ENCODE assay signal across 8 cellular contexts in the genomic region with DNA sequence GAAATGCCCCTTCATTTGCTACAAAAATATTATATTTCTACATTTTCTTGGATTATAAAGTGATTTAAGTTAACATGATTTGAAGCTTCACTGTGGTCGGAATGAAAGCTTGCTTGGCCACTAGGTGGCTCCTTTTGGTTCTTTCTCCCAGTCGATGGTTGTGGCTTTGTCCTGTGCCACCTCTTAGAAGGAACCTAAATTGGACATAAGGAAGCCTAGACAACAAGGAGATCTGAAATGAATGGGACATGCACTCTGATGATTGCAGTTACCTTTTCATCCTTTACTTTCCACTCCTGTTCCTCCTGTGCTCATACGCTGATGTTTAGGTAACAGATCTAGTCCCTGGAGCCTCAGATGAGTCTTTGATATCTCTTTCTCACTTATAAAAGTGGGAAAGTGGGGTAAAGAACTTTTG. TPM values are rescaled to one million over a fixed set of nuclear protein-coding genes. Genes with fewer than 3 reads are reported as not detected.
DNase-seq lines count a peak whose midpoint lies in the region; ATAC-seq, FAIRE-seq and TF ChIP-seq lines count a peak whose summit lies in the region.

No MANE protein-coding gene starts in this region.

- BruUV-seq in GM12878 (replicated peaks; lab: Mats Ljungman, UMichigan): no TSS peak

- H3K9ac ChIP-seq in GM12878 (ENCODE audit: control insufficient read depth, insufficient read depth, low read length): no peak overlapping the region

- peak; percentile 6 for DNase-seq in activated T-cell treated with anti-CD3 and anti-CD28 coated beads, Interleukin-2, amount 50 U/mL, for 4 hours
- DNase-seq in activated T-cell treated with anti-CD3 and anti-CD28 coated beads, Interleukin-2, amount 50 U/mL, for 24 hours: no peak
- peak; percentile 43 for DNase-seq in MG63
- DNase-seq in GM12878 (ENCODE audit: low read depth, low spot score): no peak
- peak; percentile 29 for DNase-seq in myocyte (ENCODE audit: low read depth)
- DNase-seq in frontal cortex (ENCODE audit: low spot score in 2 of 2): no peak

- 51% methylated on average over 3 of the region's 3 CpGs for WGBS in GM12878 (ENCODE audit: insufficient coverage, insufficient replicate concordance, low lambda C conversion rate, missing lambda C conversion rate)

- H3K79me2 ChIP-seq in GM12878 (ENCODE audit: control insufficient read depth, insufficient read depth, low read length): no peaks in the 10 kb centered on the region; the same call in none of the 2 replicates

- H3K9me3 Mint-ChIP-seq in activated T-cell treated with anti-CD3 and anti-CD28 coated beads, Interleukin-2, amount 50 U/mL, for 4 hours: peaks cover 8% of the 10 kb centered on the region
- peaks cover 9% of the 10 kb centered on the region for H3K9me3 Mint-ChIP-seq in activated T-cell treated with anti-CD3 and anti-CD28 coated beads, Interleukin-2, amount 50 U/mL, for 24 hours

- peaks cover 20% of the 10 kb centered on the region for H3K9me3 ChIP-seq in MG63
- peaks cover 2% of the 10 kb centered on the region; the same call in 2 of the 3 replicates for H3K9me3 ChIP-seq in GM12878 (replicated peaks; ENCODE audit: control insufficient read depth, insufficient read depth, low read length)

- H3K4me3 ChIP-seq in MG63: no peak overlapping the region
- no peak overlapping the region for H3K4me3 ChIP-seq in GM12878

- SMC1A ChIA-PET in GM12878 (lab: Charles Lee; ENCODE audit: uncharacterized antibody, unreplicated experiment): interaction anchor here (0.6 to 5.1 kb wide), 12 partner anchors 10 to 1977 kb away, joined by 3 to 28 read pairs (median 4); no protein-coding TSS in a partner anchor

- H3K27me3 ChIP-seq in MG63 (no peaks in the 10 kb centered on the region), GM12878 (replicated peaks in 1 of 2; ENCODE audit: control insufficient read depth in 2 of 2, insufficient read depth in 2 of 2, low read length in 1 of 2) (no peaks in the 10 kb centered on the region)

- peak; percentile 39 for TF ChIP-seq RAD21 in GM12878 (IDR thresholded peaks at IDR 0.05; ENCODE audit: insufficient read depth, low read depth, low read length)

- no peak overlapping the region for H3K27ac Mint-ChIP-seq in activated T-cell treated with anti-CD3 and anti-CD28 coated beads, Interleukin-2, amount 50 U/mL, for 24 hours

- no peaks in the 10 kb centered on the region for H4K20me1 ChIP-seq in GM12878 (ENCODE audit: control insufficient read depth, insufficient read depth)

- RAD21 ChIA-PET in GM12878 (lab: Charles Lee; ENCODE audit: unreplicated experiment): interaction anchor here (0.9 to 2.6 kb wide), 2 partner anchors 11 to 82 kb away, joined by 3 to 8 read pairs; no protein-coding TSS in a partner anchor

- peak in 1 of 2 donors; percentile 35 for ATAC-seq in activated T-cell treated with anti-CD3 and anti-CD28 coated beads, Interleukin-2, amount 50 U/mL, for 4 hours
- ATAC-seq in GM12878 (peak; percentile 67), GM19463 (IDR thresholded peaks at IDR 0.05; ENCODE audit: unreplicated experiment) (no peak), GM18909 (IDR thresholded peaks at IDR 0.05; ENCODE audit: poor library complexity, unreplicated experiment) (no peak)

- intact Hi-C loops in GM12878 (cut with micrococcal nuclease; ENCODE audit: unreplicated experiment): no loop called here

- TF ChIP-seq EP300 in GM12878 (IDR thresholded peaks at IDR 0.05; ENCODE audit: borderline replicate concordance in 1 of 2, control insufficient read depth in 1 of 2, low read depth in 2 of 2, low read length in 2 of 2): no peak

- no peak for TF ChIP-seq POLR2A in GM12878 (IDR thresholded peaks at IDR 0.05; ENCODE audit: low read depth, low read length)

- CTCF ChIA-PET in GM12878 (lab: Yijun Ruan, JAX): interaction anchor here (0.6 to 3.5 kb wide), 36 partner anchors 8 to 1292 kb away, joined by 3 to 44 read pairs (median 4); partner anchors contain the start of genes FTO and RPGRIP1L

- H3K36me3 ChIP-seq in MG63 (peaks cover 16% of the 10 kb centered on the region), GM12878 (ENCODE audit: control insufficient read depth in 2 of 2, insufficient read depth in 2 of 2, low read length in 1 of 2) (no peaks in the 10 kb centered on the region)

- H3K4me3 Mint-ChIP-seq in activated T-cell treated with anti-CD3 and anti-CD28 coated beads, Interleukin-2, amount 50 U/mL, for 4 hours: no peak overlapping the region
- H3K4me3 Mint-ChIP-seq in activated T-cell treated with anti-CD3 and anti-CD28 coated beads, Interleukin-2, amount 50 U/mL, for 24 hours: no peak overlapping the region

- no peaks in the 10 kb centered on the region for H3K27me3 Mint-ChIP-seq in activated T-cell treated with anti-CD3 and anti-CD28 coated beads, Interleukin-2, amount 50 U/mL, for 4 hours (ENCODE audit: low read depth)
- no peaks in the 10 kb centered on the region for H3K27me3 Mint-ChIP-seq in activated T-cell treated with anti-CD3 and anti-CD28 coated beads, Interleukin-2, amount 50 U/mL, for 24 hours

- H3K4me2 ChIP-seq in GM12878 (ENCODE audit: control insufficient read depth, insufficient read depth): no peak overlapping the region

- peak; percentile 47 to 70 (median 69) for TF ChIP-seq CTCF in GM12878 (IDR thresholded peaks at IDR 0.05 in 2 of 3, conservative IDR thresholded peaks at IDR 0.05 in 1 of 3; ENCODE audit: control insufficient read depth in 2 of 3, extremely low read depth in 1 of 3, insufficient read depth in 1 of 3, low read depth in 3 of 3, low read length in 3 of 3)

- no peak for FAIRE-seq in GM12878 (lab: Jason Lieb, UNC)
- FAIRE-seq in frontal cortex (lab: Jason Lieb, UNC): no peak

- POLR2A ChIA-PET in GM12878 (lab: Charles Lee): no interaction called here

- H3K4me1 Mint-ChIP-seq in activated T-cell treated with anti-CD3 and anti-CD28 coated beads, Interleukin-2, amount 50 U/mL, for 4 hours (ENCODE audit: low read depth): peaks cover 39% of the 10 kb centered on the region
- H3K4me1 Mint-ChIP-seq in activated T-cell treated with anti-CD3 and anti-CD28 coated beads, Interleukin-2, amount 50 U/mL, for 24 hours (ENCODE audit: low read depth): peaks cover 41% of the 10 kb centered on the region

- H3K4me1 ChIP-seq in GM12878 (ENCODE audit: control insufficient read depth, insufficient read depth, low read length): peaks cover 4% of the 10 kb centered on the region

- peaks cover 5% of the 10 kb centered on the region for H3K36me3 Mint-ChIP-seq in activated T-cell treated with anti-CD3 and anti-CD28 coated beads, Interleukin-2, amount 50 U/mL, for 4 hours (ENCODE audit: insufficient read depth)
- peaks cover 3% of the 10 kb centered on the region for H3K36me3 Mint-ChIP-seq in activated T-cell treated with anti-CD3 and anti-CD28 coated beads, Interleukin-2, amount 50 U/mL, for 24 hours (ENCODE audit: low read depth)

- in situ Hi-C loops in GM12878 (cut with MboI): no loop called here

- no peak overlapping the region for H3K27ac ChIP-seq in GM12878 (ENCODE audit: control insufficient read depth, insufficient read depth)

- H2AFZ ChIP-seq in GM12878 (ENCODE audit: control insufficient read depth, low read depth, low read length): no peak overlapping the region

RNA-seq across cellular contexts. Expression of gene FTO, which starts 39.2 kb away (rescaled TPM):
- 10 to 100 TPM; 41.3 to 47.8 (median 43.1) TPM for total RNA-seq in activated T-cell treated with anti-CD3 and anti-CD28 coated beads, Interleukin-2, amount 50 U/mL, for 4 hours
- total RNA-seq in MG63 (2014; rRNA removed; shearing (Covaris generic); ENCODE audit: low replicate concordance): 88.6 TPM in 2 replicates
- total RNA-seq in GM12878 (2013; cell fraction: nucleolus; rRNA removed): 112 TPM in 2 replicates
- 39.9 and 41.1 TPM in 2 replicates for total RNA-seq in GM12878 (2014; rRNA removed)
- 50.0 and 52.5 TPM in 2 replicates for total RNA-seq in GM12878 (2014; rRNA removed; fragmentation: Illumina TruSeq; extraction: Trizol)
- total RNA-seq in GM12878 (2021): 51.7 and 55.0 TPM in 2 replicates
- 24.3 TPM for polyA plus RNA-seq in GM12878 (2011; ENCODE audit: low read depth)
- 33.7 and 47.8 TPM in 2 replicates for polyA plus RNA-seq in GM12878 (2011; rRNA removed)
- polyA plus RNA-seq in GM12878 (2011; cell fraction: cytosol; rRNA removed): 41.6 and 53.8 TPM in 2 replicates
- 18.7 and 24.9 TPM in 2 replicates for polyA plus RNA-seq in GM12878 (2011; cell fraction: nucleus; rRNA removed)
- 23.5 and 30.5 TPM in 2 replicates for polyA plus RNA-seq in GM12878 (2012)
- 55.0 and 60.6 TPM in 2 replicates for polyA plus RNA-seq in GM12878 (2014; fragmentation: Illumina TruSeq; extraction: Trizol)
- polyA plus RNA-seq in GM12878 (2014; fragmentation: Nextera tagmentation; extraction: Ambion mirVana): 10 to 100 TPM; 20.1 to 20.3 TPM
- polyA plus RNA-seq in GM12878 (2014; rRNA removed): 36.2 and 39.3 TPM in 2 replicates
- 10 to 100 TPM; 46.3 to 49.8 TPM for polyA plus RNA-seq in GM12878 (2016; fragmentation: Nextera tagmentation; extraction: Ambion mirVana)
- 69.2 and 93.4 TPM in 2 replicates for polyA minus RNA-seq in GM12878 (2011; rRNA and poly(A)+ RNA removed)
- polyA minus RNA-seq in GM12878 (2011; cell fraction: cytosol; rRNA and poly(A)+ RNA removed): 23.7 and 25.4 TPM in 2 replicates
- polyA minus RNA-seq in GM12878 (2011; cell fraction: nucleus; rRNA and poly(A)+ RNA removed): 38.9 and 50.6 TPM in 2 replicates
- 121 and 137 TPM in 2 replicates for total RNA-seq in myocyte
- 140 TPM for polyA plus RNA-seq in myocyte (2012)
- 97.8 TPM for total RNA-seq in frontal cortex

RNA-seq across cellular contexts. Expression of gene RPGRIP1L, which starts 39.5 kb away (rescaled TPM):
- 1 to 10 TPM; 5.4 to 6.6 (median 5.9) TPM for total RNA-seq in activated T-cell treated with anti-CD3 and anti-CD28 coated beads, Interleukin-2, amount 50 U/mL, for 4 hours
- total RNA-seq in MG63 (2014; rRNA removed; shearing (Covaris generic); ENCODE audit: low replicate concordance): 13.5 and 20.6 TPM in 2 replicates
- 17.0 and 19.1 TPM in 2 replicates for total RNA-seq in GM12878 (2013; cell fraction: nucleolus; rRNA removed)
- total RNA-seq in GM12878 (2014; rRNA removed) (3.8 and 4.9 TPM in 2 replicates), GM12878 (2014; rRNA removed; fragmentation: Illumina TruSeq; extraction: Trizol) (6.7 and 7.0 TPM in 2 replicates), GM12878 (2021) (4.7 and 5.1 TPM in 2 replicates), myocyte (8.9 TPM in 2 replicates), frontal cortex (24.1 TPM)
- 1.6 TPM for polyA plus RNA-seq in GM12878 (2011; ENCODE audit: low read depth)
- polyA plus RNA-seq in GM12878 (2011; rRNA removed) (3.5 and 5.7 TPM in 2 replicates), GM12878 (2014; fragmentation: Illumina TruSeq; extraction: Trizol) (5.2 and 7.0 TPM in 2 replicates), GM12878 (2014; fragmentation: Nextera tagmentation; extraction: Ambion mirVana) (1 to 10 TPM; 3.9 to 4.0 TPM), GM12878 (2014; rRNA removed) (3.4 and 4.1 TPM in 2 replicates), GM12878 (2016; fragmentation: Nextera tagmentation; extraction: Ambion mirVana) (1 to 10 TPM; 6.6 to 9.6 TPM)
- polyA plus RNA-seq in GM12878 (2011; cell fraction: cytosol; rRNA removed): 1.2 and 1.5 TPM in 2 replicates
- 2.8 and 3.6 TPM in 2 replicates for polyA plus RNA-seq in GM12878 (2011; cell fraction: nucleus; rRNA removed)
- polyA plus RNA-seq in GM12878 (2012): 2.0 and 2.3 TPM in 2 replicates
- 3.6 and 6.8 TPM in 2 replicates for polyA minus RNA-seq in GM12878 (2011; rRNA and poly(A)+ RNA removed)
- polyA minus RNA-seq in GM12878 (2011; cell fraction: cytosol; rRNA and poly(A)+ RNA removed): 2.1 and 2.9 TPM in 2 replicates
- polyA minus RNA-seq in GM12878 (2011; cell fraction: nucleus; rRNA and poly(A)+ RNA removed): 4.7 and 11.9 TPM in 2 replicates
- 6.9 TPM for polyA plus RNA-seq in myocyte (2012)

Comparison
In these comparisons a context has a peak if more than half of its experiments do, and no peak if none do; other contexts are left out.
1. DNase-seq: peak in activated T-cell treated with anti-CD3 and anti-CD28 coated beads, Interleukin-2, amount 50 U/mL, for 4 hours (single experiment), MG63 (single experiment) and myocyte (single experiment); none in activated T-cell treated with anti-CD3 and anti-CD28 coated beads, Interleukin-2, amount 50 U/mL, for 24 hours (single experiment), GM12878 (single experiment) and frontal cortex (0 of 2).